Comparison of ENCODE assay signal across 10 cellular contexts in the genomic region with DNA sequence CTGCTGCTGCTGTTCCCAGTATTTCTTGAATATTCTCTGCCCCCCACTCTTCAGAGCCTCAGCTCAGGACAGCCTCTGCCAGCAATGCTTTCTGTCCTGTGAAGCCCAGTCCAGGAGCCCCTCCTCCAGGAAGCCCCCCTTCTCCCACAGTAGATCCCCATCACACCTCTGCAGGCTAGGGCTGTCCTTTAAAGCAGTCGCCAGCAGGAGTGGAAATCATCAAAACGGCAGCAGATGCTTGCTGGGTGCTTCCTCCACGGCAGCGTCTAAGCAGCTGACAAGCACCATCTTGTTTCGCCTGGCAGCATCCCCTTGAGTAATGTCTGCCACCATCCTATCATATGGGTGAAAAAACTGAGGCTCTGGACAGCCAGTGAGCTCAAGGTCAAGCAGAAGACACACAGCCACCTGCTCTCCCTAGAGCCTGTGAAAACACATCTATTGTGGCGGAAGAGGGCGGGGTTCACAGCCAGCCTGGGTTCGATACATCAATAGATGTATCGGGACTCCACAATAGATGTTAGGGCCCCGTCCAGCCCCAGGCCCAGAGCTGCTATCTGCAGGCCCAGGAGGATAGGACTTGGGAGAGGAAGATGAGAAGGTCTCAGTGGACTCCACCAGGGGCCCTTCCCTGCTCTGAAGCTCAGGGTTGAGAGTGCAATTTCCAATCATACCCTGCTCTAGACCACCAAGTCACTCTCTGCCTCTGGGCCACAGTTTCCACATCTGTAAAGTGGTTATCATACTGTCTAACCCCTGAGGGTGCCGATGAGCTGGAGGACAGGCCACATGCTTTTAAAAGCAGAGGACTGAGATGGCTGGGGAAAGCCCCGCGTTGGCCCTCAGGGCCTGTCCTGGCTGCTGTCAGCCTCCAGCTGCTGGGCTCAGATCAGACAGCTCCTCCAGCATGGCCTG. TPM values are rescaled to one million over a fixed set of nuclear protein-coding genes. Genes with fewer than 3 reads are reported as not detected.
DNase-seq lines count a peak whose midpoint lies in the region; ATAC-seq and TF ChIP-seq lines count a peak whose summit lies in the region.
"Had no signal": no experiment of that assay in that cellular context is flagged by ENCODE, and none has a peak within 500 bp of the region (broad histone marks: within the 10 kb centered on the region; RNA-seq: fewer than 3 reads in every experiment).

No MANE protein-coding gene starts in this region.

- H3K27me3 ChIP-seq in layer of hippocampus (ENCODE audit: control insufficient read depth, insufficient read depth, low read length) (no peaks in the 10 kb centered on the region), stomach (peaks cover 0 to 29% (median 0%) of the 10 kb centered on the region in 3 donors)

- intact Hi-C loops in stomach (cut with DNase I; ENCODE audit: low total_unique reads): no loop called here

- POLR2A ChIA-PET in activated CD4-positive, alpha-beta memory T cell treated with anti-CD3 and anti-CD28 coated beads, Interleukin-2, amount 10 ng/mL, durations not matched to agents 7 days and 5 days (lab: Charles Lee): interaction anchor here (0.7 to 5.7 kb wide), 9 partner anchors 13 to 321 kb away, joined by 3 to 128 read pairs (median 3); a partner anchor contains a TSS

- CTCF ChIA-PET in activated CD4-positive, alpha-beta memory T cell treated with anti-CD3 and anti-CD28 coated beads, Interleukin-2, amount 10 ng/mL, durations not matched to agents 7 days and 5 days (lab: Charles Lee): interaction anchor here (0.8 to 1.7 kb wide), 3 partner anchors 14 to 124 kb away, joined by 3 to 5 read pairs (median 3); no protein-coding TSS in a partner anchor

- peaks cover 87% of the 10 kb centered on the region for H3K36me3 Mint-ChIP-seq in activated CD4-positive, alpha-beta memory T cell treated with anti-CD3 and anti-CD28 coated beads, Interleukin-2, amount 10 ng/mL, durations not matched to agents 7 days and 5 days (ENCODE audit: low read depth)

- peak overlapping the region; percentile 96 for H3K27ac Mint-ChIP-seq in activated CD4-positive, alpha-beta memory T cell treated with anti-CD3 and anti-CD28 coated beads, Interleukin-2, amount 10 ng/mL, durations not matched to agents 7 days and 5 days

- peak overlapping the region; percentile 14 for H3K4me3 Mint-ChIP-seq in activated CD4-positive, alpha-beta memory T cell treated with anti-CD3 and anti-CD28 coated beads, Interleukin-2, amount 10 ng/mL, durations not matched to agents 7 days and 5 days

- no peaks in the 10 kb centered on the region for H3K9me3 Mint-ChIP-seq in activated CD4-positive, alpha-beta memory T cell treated with anti-CD3 and anti-CD28 coated beads, Interleukin-2, amount 10 ng/mL, durations not matched to agents 7 days and 5 days

- ATAC-seq in HG02870 (IDR thresholded peaks at IDR 0.05; ENCODE audit: unreplicated experiment) (no peak), HG02763 (IDR thresholded peaks at IDR 0.05; ENCODE audit: unreplicated experiment) (no peak), HG03342 (IDR thresholded peaks at IDR 0.05; ENCODE audit: unreplicated experiment) (no peak)
- ATAC-seq: gastroesophageal sphincter had no signal

- no peak for TF ChIP-seq POLR2A in stomach (IDR thresholded peaks at IDR 0.05)

- no peaks in the 10 kb centered on the region for H3K9me3 ChIP-seq in stomach
- H3K9me3 ChIP-seq: gastroesophageal sphincter had no signal

- H3K27me3 Mint-ChIP-seq in activated CD4-positive, alpha-beta memory T cell treated with anti-CD3 and anti-CD28 coated beads, Interleukin-2, amount 10 ng/mL, durations not matched to agents 7 days and 5 days: no peaks in the 10 kb centered on the region

- WGBS in stomach, 5 donors: 79 to 87% (median 82%) methylated on average over 13 of the region's 13 CpGs

- H3K4me1 ChIP-seq in stomach: peaks cover 0 to 20% (median 4%) of the 10 kb centered on the region in 4 donors

- TF ChIP-seq CTCF in stomach (IDR thresholded peaks at IDR 0.05): no peak

- no peak overlapping the region for H3K4me3 ChIP-seq in stomach
- H3K4me3 ChIP-seq: gastroesophageal sphincter had no signal

- H3K27ac ChIP-seq in layer of hippocampus (ENCODE audit: low read depth, low read length) (peak overlapping the region; percentile 22), stomach (peak overlapping the region in 3 of 5 donors; percentile 27 to 46 (median 38))
- H3K27ac ChIP-seq: gastroesophageal sphincter had no signal

- peak; percentile 39 for DNase-seq in activated T-cell treated with anti-CD3 and anti-CD28 coated beads, Interleukin-2, amount 50 U/mL, for 1 hour
- no peak for DNase-seq in activated T-cell treated with anti-CD3 and anti-CD28 coated beads, Interleukin-2, amount 50 U/mL, for 48 hours
- no peak for DNase-seq in activated CD4-positive, alpha-beta memory T cell treated with anti-CD3 and anti-CD28 coated beads, Interleukin-2, amount 10 ng/mL, durations not matched to agents 7 days and 5 days
- DNase-seq in stomach: no peak
- DNase-seq: NCI-H187 had no signal

- TF ChIP-seq EP300 in stomach (IDR thresholded peaks at IDR 0.05): no peak

- peaks cover 0 to 13% (median 5%) of the 10 kb centered on the region in 4 donors for H3K36me3 ChIP-seq in stomach
- H3K36me3 ChIP-seq: gastroesophageal sphincter had no signal

- peaks cover 88% of the 10 kb centered on the region for H3K4me1 Mint-ChIP-seq in activated CD4-positive, alpha-beta memory T cell treated with anti-CD3 and anti-CD28 coated beads, Interleukin-2, amount 10 ng/mL, durations not matched to agents 7 days and 5 days

RNA-seq across cellular contexts. Expression of a gene that starts 17.5 kb away (rescaled TPM):
- total RNA-seq in activated CD4-positive, alpha-beta memory T cell treated with anti-CD3 and anti-CD28 coated beads, Interleukin-2, amount 10 ng/mL, durations not matched to agents 7 days and 5 days: 100 to 1,000 TPM; 177 to 183 TPM
- 1 to 10 TPM in 3 of 5 donors, under 1 TPM in 1, not detected in 1; 0.29 to 6.1 (median 3.2) TPM for total RNA-seq in stomach
- polyA plus RNA-seq in stomach: 1 to 10 TPM; 1.5 to 4.0 (median 2.6) TPM

Comparison
In these comparisons a context has a peak if more than half of its experiments do, and no peak if none do; other contexts are left out.
1. RNA of a gene that starts 17.5 kb away (total RNA-seq): 177 to 183 TPM in activated CD4-positive, alpha-beta memory T cell treated with anti-CD3 and anti-CD28 coated beads, Interleukin-2, amount 10 ng/mL, durations not matched to agents 7 days and 5 days; 0.29 to 6.1 TPM in stomach; every median in the first group is over 10 times any median in the second.